12 cellular contexts compared by ENCODE assay signal in the genomic region with DNA sequence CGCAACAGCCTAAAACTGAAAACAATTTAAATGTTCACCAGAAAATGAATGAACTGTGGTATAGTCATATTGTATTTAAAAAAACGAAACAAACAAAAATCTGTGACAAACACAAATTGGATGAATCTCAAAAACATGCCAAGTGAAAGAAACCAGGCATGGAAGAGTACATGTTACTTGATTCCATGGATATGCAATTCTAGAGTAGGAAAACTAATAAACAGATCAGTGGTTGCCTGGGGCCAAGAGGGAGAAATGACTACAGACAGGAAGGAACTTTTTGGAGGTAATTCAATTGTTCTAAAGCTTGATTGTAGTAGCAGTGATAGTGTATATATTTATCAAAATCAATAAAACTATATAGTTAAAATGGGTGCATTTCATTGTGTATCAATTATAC.
"Had no signal": no experiment of that assay in that cellular context is flagged by ENCODE, and none has a peak within 500 bp of the region (broad histone marks: within the 10 kb centered on the region; RNA-seq: fewer than 3 reads in every experiment).

No MANE protein-coding gene starts in this region.

- H3K4me1 Mint-ChIP-seq: neural crest cell had no signal

- DNase-seq: activated CD4-positive, alpha-beta T cell treated with anti-CD3 and anti-CD28 coated beads for 48 hours; left colon; lower lobe of right lung; psoas muscle; right lobe of liver; stimulated activated naive CD8-positive, alpha-beta T cell treated with anti-CD3 and anti-CD28 coated beads, Interleukin-15, Interleukin-2, amounts not matched to agents 100 U/mL and 50 U/mL, for 24 hours had no signal

- H3K27me3 Mint-ChIP-seq: type B pancreatic cell had no signal

- H3K4me3 ChIP-seq: cardiac muscle cell, lower lobe of right lung, psoas muscle, right lobe of liver had no signal

- H3K36me3 ChIP-seq: cardiac muscle cell, lower lobe of right lung, right lobe of liver had no signal

- ATAC-seq: left colon; lower lobe of right lung; psoas muscle; right lobe of liver; stimulated activated naive CD8-positive, alpha-beta T cell treated with anti-CD3 and anti-CD28 coated beads, Interleukin-15, Interleukin-2, amounts not matched to agents 100 U/mL and 50 U/mL, for 24 hours; WTC11 had no signal

- H3K4me3 Mint-ChIP-seq: activated T-helper 1 cell treated with anti-CD3 and anti-CD28 coated beads, Interleukin-12 subunit alpha, Interleukin-12 subunit beta, Interleukin-2, Interleukin-4 antibody, amounts not matched to agents 30 ng/mL and 10 ng/mL and 1 ng/mL, durations not matched to agents 14 hours and 24 hours and 36 hours; neural crest cell; T-helper 1 cell treated with Interleukin-12 subunit alpha and Interleukin-12 subunit beta and Interleukin-4 antibody, amounts not matched to agents 30 μg/mL and 1 μg/mL, for 36 hours; type B pancreatic cell; WTC11 had no signal

- H3K4me1 ChIP-seq: lower lobe of right lung had no signal

- H3K27me3 ChIP-seq: cardiac muscle cell, right lobe of liver had no signal

- H3K27ac Mint-ChIP-seq: activated T-helper 1 cell treated with anti-CD3 and anti-CD28 coated beads, Interleukin-12 subunit alpha, Interleukin-12 subunit beta, Interleukin-2, Interleukin-4 antibody, amounts not matched to agents 30 ng/mL and 10 ng/mL and 1 ng/mL, durations not matched to agents 14 hours and 24 hours and 36 hours; T-helper 1 cell treated with Interleukin-12 subunit alpha and Interleukin-12 subunit beta and Interleukin-4 antibody, amounts not matched to agents 30 μg/mL and 1 μg/mL, for 36 hours; type B pancreatic cell; WTC11 had no signal

- H3K9me3 ChIP-seq: psoas muscle, right lobe of liver had no signal

- H3K27ac ChIP-seq: cardiac muscle cell, lower lobe of right lung, psoas muscle, right lobe of liver had no signal
